Comparison of ENCODE assay signal across 8 cellular contexts in genomic region chr12:26271889-26272492, GRCh38.
A peak's percentile ranks its signal among the peaks of the same experiment; 100 is the strongest.
DNase-seq lines count a peak whose midpoint lies in the region; ATAC-seq and TF ChIP-seq lines count a peak whose summit lies in the region.

No MANE protein-coding gene starts in this region.

- H3K79me2 ChIP-seq in OCI-LY3 (ENCODE audit: low read length), result no peaks in the 10 kb centered on the region

- no peaks in the 10 kb centered on the region for H3K36me3 ChIP-seq in OCI-LY3 (replicated peaks; ENCODE audit: low read depth, low read length)
- no peaks in the 10 kb centered on the region for H3K36me3 ChIP-seq in prostate gland

- H3K27ac Mint-ChIP-seq in CD4-positive, alpha-beta T cell, result no peak overlapping the region

- no peaks in the 10 kb centered on the region for H3K9me3 ChIP-seq in CD4-positive, alpha-beta T cell (ENCODE audit: control insufficient read depth, low read length)
- H3K9me3 ChIP-seq in OCI-LY3 (ENCODE audit: insufficient read depth, low read length) (no peaks in the 10 kb centered on the region), prostate gland (no peaks in the 10 kb centered on the region)

- H3K36me3 Mint-ChIP-seq in CD4-positive, alpha-beta T cell (ENCODE audit: low read depth), result no peaks in the 10 kb centered on the region

- no peak overlapping the region for H3K9ac ChIP-seq in OCI-LY3 (ENCODE audit: low read length)

- TF ChIP-seq POLR2A in prostate gland (IDR thresholded peaks at IDR 0.05), result no peak

- DNase-seq in CD4-positive, alpha-beta T cell, result no peak
- DNase-seq in fibroblast of villous mesenchyme (ENCODE audit: low read depth), result peak; percentile 92
- DNase-seq in prostate gland (ENCODE audit: low spot score), result peak; percentile 69
- no peak for DNase-seq in SW 1271 (lab: John Stamatoyannopoulos, UW)
- no peak for DNase-seq in NCI-H345 treated with DMSO at 0.1 percent for 48 hours (lab: John Stamatoyannopoulos, UW; ENCODE audit: unreplicated experiment)

- H2AFZ ChIP-seq in OCI-LY3 (ENCODE audit: low read depth, low read length), result no peak overlapping the region

- H3K4me1 ChIP-seq in OCI-LY3 (ENCODE audit: low read length), result peaks cover 35% of the 10 kb centered on the region
- H3K4me1 ChIP-seq in prostate gland (replicated peaks), result peaks cover 5% of the 10 kb centered on the region

- peak overlapping the region; percentile 52 for H3K4me2 ChIP-seq in OCI-LY3 (ENCODE audit: low read length)

- TF ChIP-seq CTCF in CD4-positive, alpha-beta T cell (IDR thresholded peaks at IDR 0.05), result no peak
- no peak for TF ChIP-seq CTCF in OCI-LY3 (IDR thresholded peaks at IDR 0.05; ENCODE audit: low read depth, low read length)
- TF ChIP-seq CTCF in fibroblast of villous mesenchyme (IDR thresholded peaks at IDR 0.05; ENCODE audit: insufficient read depth, low read depth, low read length), result no peak
- TF ChIP-seq CTCF in prostate gland (IDR thresholded peaks at IDR 0.05), result no peak

- no peaks in the 10 kb centered on the region for H3K27me3 Mint-ChIP-seq in CD4-positive, alpha-beta T cell

- POLR2A ChIA-PET in CD4-positive, alpha-beta T cell (lab: Charles Lee), result no interaction called here

- 42% methylated on average over 14 of the region's 14 CpGs for WGBS in prostate gland

- ATAC-seq in CD4-positive, alpha-beta T cell (ENCODE audit: poor library complexity), result peak; percentile 11
- ATAC-seq in GM21529 (IDR thresholded peaks at IDR 0.05; ENCODE audit: unreplicated experiment) (no peak), GM18502 (IDR thresholded peaks at IDR 0.05; ENCODE audit: poor library complexity, unreplicated experiment) (no peak)

- H3K9me3 Mint-ChIP-seq in CD4-positive, alpha-beta T cell, result no peaks in the 10 kb centered on the region

- intact Hi-C loops in CD4-positive, alpha-beta T cell (cut with DNase I, micrococcal nuclease), result no loop called here
- intact Hi-C loops in prostate gland (cut with DNase I), result loop anchor here (5.0 kb wide), 2 partner anchors 75 to 150 kb away; partner anchors contain the start of gene SSPN

- no peak overlapping the region for H3K27ac ChIP-seq in CD4-positive, alpha-beta T cell (ENCODE audit: low read depth, low read length)
- no peak overlapping the region for H3K27ac ChIP-seq in OCI-LY3 (ENCODE audit: low read length)
- no peak overlapping the region for H3K27ac ChIP-seq in prostate gland

- H3K4me1 Mint-ChIP-seq in CD4-positive, alpha-beta T cell (ENCODE audit: low read depth), result no peaks in the 10 kb centered on the region

- CTCF ChIA-PET in CD4-positive, alpha-beta T cell (lab: Charles Lee), result no interaction called here

- H3K4me3 ChIP-seq in OCI-LY3 (ENCODE audit: low read length) (peak overlapping the region; percentile 25; the same call in 1 of the 2 replicates), fibroblast of villous mesenchyme (ENCODE audit: low read depth, low read length) (no peak overlapping the region), prostate gland (no peak overlapping the region)

- no peaks in the 10 kb centered on the region for H3K27me3 ChIP-seq in CD4-positive, alpha-beta T cell (ENCODE audit: control insufficient read depth, insufficient read depth, low read length)
- H3K27me3 ChIP-seq in OCI-LY3 (ENCODE audit: low read depth, low read length) (peaks cover 4% of the 10 kb centered on the region), prostate gland (replicated peaks; ENCODE audit: insufficient read depth) (no peaks in the 10 kb centered on the region)

- no peak overlapping the region for H3K4me3 Mint-ChIP-seq in CD4-positive, alpha-beta T cell

- no peaks in the 10 kb centered on the region for H4K20me1 ChIP-seq in OCI-LY3 (ENCODE audit: insufficient read depth, low read length)

Comparison
In these comparisons a context has a peak if more than half of its experiments do, and no peak if none do; other contexts are left out.
1. DNase-seq: peak in fibroblast of villous mesenchyme (single experiment) and prostate gland (single experiment); none in CD4-positive, alpha-beta T cell (0 of 10), SW 1271 (0 of 2) and NCI-H345 treated with DMSO at 0.1 percent for 48 hours (single experiment).